In genomic region chr3:134308350-134308891, GRCh38 we compare ENCODE assay signal across 7 cellular contexts. TPM values are rescaled to one million over a fixed set of nuclear protein-coding genes. Genes with fewer than 3 reads are reported as not detected.
DNase-seq lines count a peak whose midpoint lies in the region; ATAC-seq, FAIRE-seq and TF ChIP-seq lines count a peak whose summit lies in the region.

No MANE protein-coding gene starts in this region.

- peaks cover 0 to 10% (median 5%) of the 10 kb centered on the region in 7 donors for H3K4me1 Mint-ChIP-seq in naive thymus-derived CD4-positive, alpha-beta T cell

- no peaks in the 10 kb centered on the region for H4K20me1 ChIP-seq in OCI-LY3 (ENCODE audit: insufficient read depth, low read length)

- no peaks in the 10 kb centered on the region for H3K9me3 ChIP-seq in OCI-LY3 (ENCODE audit: insufficient read depth, low read length)
- no peaks in the 10 kb centered on the region for H3K9me3 ChIP-seq in esophagus (ENCODE audit: control insufficient read depth in 2 of 2, insufficient read depth in 1 of 2, low read depth in 1 of 2, low read length in 1 of 2)
- H3K9me3 ChIP-seq in naive thymus-derived CD4-positive, alpha-beta T cell (ENCODE audit: control insufficient read depth in 2 of 3, low read length in 3 of 3): no peaks in the 10 kb centered on the region

- H3K4me2 ChIP-seq in OCI-LY3 (ENCODE audit: low read length): peak overlapping the region; percentile 77

- in situ Hi-C loops in GM13977 (cut with MboI; ENCODE audit: low pct_unique_long_range_greater_than_20kb, low sequenced_read_pairs, unreplicated experiment): loop anchor here (10.0 kb wide), 2 partner anchors 94 to 166 kb away; no protein-coding TSS in a partner anchor

- H3K27me3 Mint-ChIP-seq in naive thymus-derived CD4-positive, alpha-beta T cell: peaks cover 28 to 73% (median 31%) of the 10 kb centered on the region in 5 donors

- H3K36me3 Mint-ChIP-seq in naive thymus-derived CD4-positive, alpha-beta T cell: no peaks in the 10 kb centered on the region

- H3K4me3 ChIP-seq in OCI-LY3 (ENCODE audit: low read length): peak overlapping the region; percentile 69
- peak overlapping the region in 1 of 2 donors; percentile 19 for H3K4me3 ChIP-seq in esophagus (ENCODE audit: low read depth in 1 of 2, low read length in 2 of 2)
- no peak overlapping the region for H3K4me3 ChIP-seq in naive thymus-derived CD4-positive, alpha-beta T cell (ENCODE audit: low read length)

- peak overlapping the region in 6 of 10 donors; percentile 27 to 80 (median 32) for H3K4me3 Mint-ChIP-seq in naive thymus-derived CD4-positive, alpha-beta T cell

- H3K9me3 Mint-ChIP-seq in naive thymus-derived CD4-positive, alpha-beta T cell: no peaks in the 10 kb centered on the region

- H3K36me3 ChIP-seq in OCI-LY3 (replicated peaks; ENCODE audit: low read depth, low read length) (no peaks in the 10 kb centered on the region), esophagus (ENCODE audit: control insufficient read depth in 2 of 2, insufficient read depth in 2 of 2, low read length in 1 of 2) (no peaks in the 10 kb centered on the region)
- no peaks in the 10 kb centered on the region for H3K36me3 ChIP-seq in naive thymus-derived CD4-positive, alpha-beta T cell (ENCODE audit: control insufficient read depth in 2 of 3, insufficient read depth in 3 of 3, low read length in 3 of 3)

- H2AFZ ChIP-seq in OCI-LY3 (ENCODE audit: low read depth, low read length): peak overlapping the region; percentile 38; the same call in 1 of the 2 replicates

- peak overlapping the region in 2 of 9 donors; percentile 7 to 59 for H3K27ac Mint-ChIP-seq in naive thymus-derived CD4-positive, alpha-beta T cell

- intact Hi-C loops in naive thymus-derived CD4-positive, alpha-beta T cell (cut with micrococcal nuclease): loop anchor here (1.0 to 5.0 kb wide), 10 partner anchors 61 to 1734 kb away; no protein-coding TSS in a partner anchor

- POLR2A ChIA-PET in naive thymus-derived CD4-positive, alpha-beta T cell (lab: Charles Lee): no interaction called here

- whole genome bisulfite sequencing in esophagus, 2 donors: 7 to 8% methylated on average over 11 of the region's 11 CpGs

- CTCF ChIA-PET in naive thymus-derived CD4-positive, alpha-beta T cell (lab: Charles Lee): interaction anchor here (0.7 to 3.5 kb wide), 13 partner anchors 9 to 179 kb away, joined by 3 to 30 read pairs (median 4); partner anchors contain the start of gene AMOTL2

- ATAC-seq in naive thymus-derived CD4-positive, alpha-beta T cell: peak; percentile 94

- peak; percentile 79 for DNase-seq in GM13977 (ENCODE audit: low spot score)
- DNase-seq in HTR-8/SVneo (ENCODE audit: insufficient read length, low spot score): peak; percentile 78
- DNase-seq in activated T-cell treated with anti-CD3 and anti-CD28 coated beads for 4 hours: peak; percentile 71
- peak; percentile 52 to 76 (median 69) for DNase-seq in naive thymus-derived CD4-positive, alpha-beta T cell
- peak; percentile 46 for DNase-seq in stimulated activated CD8-positive, alpha-beta memory T cell treated with anti-CD3 and anti-CD28 coated beads, Interleukin-7, amount 100 ng/mL, for 4 hours (ENCODE audit: low read depth in 2 of 2)

- H3K27me3 ChIP-seq in OCI-LY3 (ENCODE audit: low read depth, low read length): peaks cover 35% of the 10 kb centered on the region
- H3K27me3 ChIP-seq in esophagus (ENCODE audit: control insufficient read depth in 1 of 2, insufficient read depth in 2 of 2, low read length in 2 of 2): no peaks in the 10 kb centered on the region
- no peaks in the 10 kb centered on the region for H3K27me3 ChIP-seq in naive thymus-derived CD4-positive, alpha-beta T cell (ENCODE audit: control insufficient read depth in 2 of 2, insufficient read depth in 2 of 2, low read length in 2 of 2)

- peak; percentile 94 for FAIRE-seq in HTR-8/SVneo (lab: Jason Lieb, UNC)

- H3K27ac ChIP-seq in OCI-LY3 (ENCODE audit: low read length) (no peak overlapping the region), esophagus (ENCODE audit: low read depth in 2 of 2, low read length in 1 of 2) (peak overlapping the region; percentile 54 to 65)
- H3K27ac ChIP-seq in naive thymus-derived CD4-positive, alpha-beta T cell (ENCODE audit: low read depth, low read length): no peak overlapping the region

- no peak overlapping the region for H3K9ac ChIP-seq in OCI-LY3 (ENCODE audit: low read length)

- H3K79me2 ChIP-seq in OCI-LY3 (ENCODE audit: low read length): no peaks in the 10 kb centered on the region

- H3K4me1 ChIP-seq in OCI-LY3 (ENCODE audit: low read length): peaks cover 5% of the 10 kb centered on the region; the same call in 1 of the 2 replicates
- H3K4me1 ChIP-seq in esophagus (ENCODE audit: control insufficient read depth in 2 of 2, insufficient read depth in 2 of 2, low read length in 1 of 2): peaks cover 4 to 17% of the 10 kb centered on the region in 2 donors
- H3K4me1 ChIP-seq in naive thymus-derived CD4-positive, alpha-beta T cell (ENCODE audit: control insufficient read depth in 2 of 2, insufficient read depth in 2 of 2, low read length in 2 of 2): no peaks in the 10 kb centered on the region

- TF ChIP-seq CTCF in GM13977 (IDR thresholded peaks at IDR 0.05; ENCODE audit: extremely low read depth, insufficient read depth, missing control alignments): peak; percentile 95
- TF ChIP-seq CTCF in OCI-LY3 (IDR thresholded peaks at IDR 0.05; ENCODE audit: low read depth, low read length): peak; percentile 96

RNA-seq across cellular contexts. Expression of gene RYK, which starts 57.8 kb away (rescaled TPM):
- polyA plus RNA-seq in esophagus: 10 to 100 TPM; 24.7 to 25.4 TPM
- 10 to 100 TPM; 10.7 to 53.5 (median 50.5) TPM for total RNA-seq in naive thymus-derived CD4-positive, alpha-beta T cell
- 10 to 100 TPM in 1 of 2 donors, 1 to 10 TPM in 1; 6.9 to 10.5 TPM for polyA plus RNA-seq in naive thymus-derived CD4-positive, alpha-beta T cell

Comparison
In these comparisons a context has a peak if more than half of its experiments do, and no peak if none do; other contexts are left out.
1. H3K27ac ChIP-seq: peak in esophagus (2 of 2); none in OCI-LY3 (single experiment) and naive thymus-derived CD4-positive, alpha-beta T cell (single experiment).
2. Peak in every context shown above with its lines, with median percentiles within 50 percentile points of each other: DNase-seq.